Comparison of ENCODE assay signal across 8 cellular contexts in the genomic region with DNA sequence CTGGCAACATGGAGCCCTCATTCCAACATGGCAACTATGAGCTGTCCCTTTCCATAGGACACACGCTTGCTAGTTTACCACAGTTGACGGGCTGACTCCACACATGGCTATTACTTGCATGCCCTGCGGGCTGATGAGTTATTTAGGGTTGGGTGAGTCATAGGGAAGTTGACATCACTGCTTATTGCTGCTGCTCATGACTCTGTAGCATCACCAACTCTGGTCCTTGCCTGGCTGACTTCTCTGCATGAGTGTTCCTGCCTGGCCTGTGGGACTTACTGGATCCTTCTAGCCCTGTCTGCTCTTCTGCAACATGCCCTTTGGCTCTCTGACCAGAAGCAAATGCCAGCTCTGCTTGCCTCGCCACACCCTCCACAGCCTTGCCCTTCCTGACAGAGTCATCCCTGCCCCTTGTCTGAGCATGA.
DNase-seq lines count a peak whose midpoint lies in the region; ATAC-seq, FAIRE-seq and TF ChIP-seq lines count a peak whose summit lies in the region.

No MANE protein-coding gene starts in this region.

- H3K27ac ChIP-seq in A549, result peak overlapping the region in 1 of 2 experiments; percentile 40; a peak in 1 of 6 replicates
- H3K27ac ChIP-seq in effector memory CD4-positive, alpha-beta T cell (ENCODE audit: insufficient read depth, low read length, poor library complexity, severe bottlenecking), result no peak overlapping the region

- no peak overlapping the region for H3K4me2 ChIP-seq in A549

- H3K4me1 ChIP-seq in A549, result peaks cover 13% of the 10 kb centered on the region; the same call in 2 of the 3 replicates
- no peaks in the 10 kb centered on the region for H3K4me1 ChIP-seq in effector memory CD4-positive, alpha-beta T cell (ENCODE audit: control insufficient read depth, insufficient read depth, low read length, poor library complexity, severe bottlenecking)
- H3K4me1 ChIP-seq in HAP-1, result no peaks in the 10 kb centered on the region

- TF ChIP-seq POLR2A in A549 (IDR thresholded peaks at IDR 0.05; ENCODE audit: low read length) (no peak), Raji (IDR thresholded peaks at IDR 0.05; ENCODE audit: insufficient read depth, low read depth, low read length) (peak; percentile 60)

- no peak for TF ChIP-seq EP300 in A549 (IDR thresholded peaks at IDR 0.05)

- peaks cover 33% of the 10 kb centered on the region for H3K36me3 ChIP-seq in effector memory CD4-positive, alpha-beta T cell (ENCODE audit: control insufficient read depth, insufficient read depth, low read length)
- peaks cover 13% of the 10 kb centered on the region for H3K36me3 ChIP-seq in HAP-1 (replicated peaks)

- no peak overlapping the region for H3K4me3 ChIP-seq in A549
- no peak overlapping the region for H3K4me3 ChIP-seq in effector memory CD4-positive, alpha-beta T cell (ENCODE audit: insufficient read depth, low read depth, low read length, poor library complexity, severe bottlenecking)
- no peak overlapping the region for H3K4me3 ChIP-seq in HAP-1

- DNase-seq in A549 (ENCODE audit: low read depth in 1 of 2, low spot score in 1 of 2), result peak; percentile 78 to 89
- DNase-seq in fibroblast of the conjunctiva (ENCODE audit: low read depth), result peak; percentile 94
- DNase-seq in smooth muscle cell of the brain vasculature (ENCODE audit: low read depth, low spot score), result peak; percentile 73
- no peak for DNase-seq in effector memory CD4-positive, alpha-beta T cell
- DNase-seq in HAP-1 (ENCODE audit: low spot score in 2 of 2), result no peak

- TF ChIP-seq RAD21 in A549 (conservative IDR thresholded peaks at IDR 0.05 in 1 of 2, IDR thresholded peaks at IDR 0.05 in 1 of 2), result no peak

- H3K27me3 ChIP-seq in effector memory CD4-positive, alpha-beta T cell (replicated peaks; ENCODE audit: control insufficient read depth, insufficient read depth, low read length, poor library complexity, severe bottlenecking), result no peaks in the 10 kb centered on the region
- H3K27me3 ChIP-seq in HAP-1 (ENCODE audit: low read depth), result no peaks in the 10 kb centered on the region

- peak; percentile 99 to 100 for ATAC-seq in A549
- peak; percentile 97 for ATAC-seq in GM18858 (IDR thresholded peaks at IDR 0.05; ENCODE audit: unreplicated experiment)
- ATAC-seq in HG03025 (IDR thresholded peaks at IDR 0.05; ENCODE audit: low FRiP score, unreplicated experiment), result peak; percentile 55

- in situ Hi-C loops in HAP-1 (cut with MboI; ENCODE audit: low sequenced_read_pairs), result no loop called here

- CTCF ChIA-PET in A549 (lab: Yijun Ruan, JAX), result interaction anchor here (0.6 to 1.6 kb wide), 2 partner anchors 27 to 102 kb away, joined by 3 to 6 read pairs; no protein-coding TSS in a partner anchor

- FAIRE-seq in A549 (lab: Jason Lieb, UNC), result no peak

- WGBS in A549 (ENCODE audit: missing lambda C conversion rate), result 26% methylated on average over 4 of the region's 4 CpGs

- no peak for TF ChIP-seq CTCF in A549 (IDR thresholded peaks at IDR 0.05)

- H3K9me3 ChIP-seq in A549, result no peaks in the 10 kb centered on the region
- H3K9me3 ChIP-seq in effector memory CD4-positive, alpha-beta T cell (ENCODE audit: control insufficient read depth, low read length), result no peaks in the 10 kb centered on the region
- no peaks in the 10 kb centered on the region for H3K9me3 ChIP-seq in HAP-1

- POLR2A ChIA-PET in A549 (lab: Yijun Ruan, JAX), result interaction anchor here (1.0 kb wide), 1 partner anchor 200 kb away, joined by 3 read pairs; the partner anchor contains the start of gene ANO6

TF ChIP-seq in A549, 52 proteins besides CTCF, POLR2A, EP300 and RAD21:
- TF ChIP-seq HOXA7 (CRISPR knock-in tag; IDR thresholded peaks at IDR 0.05), result no peak
- TF ChIP-seq, protein P1, sequence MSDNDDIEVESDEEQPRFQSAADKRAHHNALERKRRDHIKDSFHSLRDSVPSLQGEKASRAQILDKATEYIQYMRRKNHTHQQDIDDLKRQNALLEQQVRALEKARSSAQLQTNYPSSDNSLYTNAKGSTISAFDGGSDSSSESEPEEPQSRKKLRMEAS (IDR thresholded peaks at IDR 0.05), result peak; percentile 72
- 0 out of 4 replicates have a peak, but pooled peaks of 1 of the 2 experiments have one; percentile 8 for TF ChIP-seq CEBPB (IDR thresholded peaks at IDR 0.05)
- no peak for TF ChIP-seq CHD2 (IDR thresholded peaks at IDR 0.05; ENCODE audit: low read length, partially characterized antibody)
- peak; percentile 55; the same call in 1 of the 2 replicates for TF ChIP-seq ATOH8 (CRISPR knock-in tag; IDR thresholded peaks at IDR 0.05; ENCODE audit: low read depth)
- peak; percentile 75 for TF ChIP-seq JUNB (IDR thresholded peaks at IDR 0.05)
- no peak for TF ChIP-seq MYC (IDR thresholded peaks at IDR 0.05; ENCODE audit: borderline replicate concordance, low read length)
- TF ChIP-seq FOSL2 (IDR thresholded peaks at IDR 0.05), result peak; percentile 81
- TF ChIP-seq FOSL2 (CRISPR knock-in tag; IDR thresholded peaks at IDR 0.05), result peak; percentile 92

Comparison
In these comparisons a context has a peak if more than half of its experiments do, and no peak if none do; other contexts are left out.
1. DNase-seq: peak in A549 (2 of 2), fibroblast of the conjunctiva (single experiment) and smooth muscle cell of the brain vasculature (single experiment); none in effector memory CD4-positive, alpha-beta T cell (0 of 3) and HAP-1 (0 of 2).
2. Peak in every context shown above with its lines, with median percentiles within 50 percentile points of each other: ATAC-seq.